In the genomic region with DNA sequence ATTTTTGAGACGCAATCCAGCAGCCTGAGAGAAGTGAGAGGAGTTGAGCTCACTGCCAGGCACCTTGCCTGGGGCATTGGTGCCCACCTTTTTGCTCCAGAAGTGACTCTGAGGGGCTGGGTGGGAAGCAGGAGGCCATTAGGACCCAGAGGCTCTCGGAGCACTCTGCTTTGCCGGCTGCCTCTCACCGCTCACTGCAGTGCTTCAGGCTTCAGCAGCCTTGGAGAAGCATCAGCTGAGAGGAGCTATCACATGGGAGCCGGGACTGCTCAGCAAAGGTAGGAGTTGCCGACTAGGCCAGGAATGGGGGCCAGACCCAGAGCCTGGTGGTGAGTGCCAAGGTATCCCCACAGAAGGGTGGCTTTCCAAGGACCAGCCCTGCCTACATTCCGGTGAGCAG, we compare ENCODE assay signal across 19 cellular contexts. TPM values are rescaled to one million over a fixed set of nuclear protein-coding genes. Genes with fewer than 3 reads are reported as not detected.
DNase-seq lines count a peak whose midpoint lies in the region; ATAC-seq and TF ChIP-seq lines count a peak whose summit lies in the region.
"Had no signal": no experiment of that assay in that cellular context is flagged by ENCODE, and none has a peak within 500 bp of the region (broad histone marks: within the 10 kb centered on the region; RNA-seq: fewer than 3 reads in every experiment).

A gene with protein sequence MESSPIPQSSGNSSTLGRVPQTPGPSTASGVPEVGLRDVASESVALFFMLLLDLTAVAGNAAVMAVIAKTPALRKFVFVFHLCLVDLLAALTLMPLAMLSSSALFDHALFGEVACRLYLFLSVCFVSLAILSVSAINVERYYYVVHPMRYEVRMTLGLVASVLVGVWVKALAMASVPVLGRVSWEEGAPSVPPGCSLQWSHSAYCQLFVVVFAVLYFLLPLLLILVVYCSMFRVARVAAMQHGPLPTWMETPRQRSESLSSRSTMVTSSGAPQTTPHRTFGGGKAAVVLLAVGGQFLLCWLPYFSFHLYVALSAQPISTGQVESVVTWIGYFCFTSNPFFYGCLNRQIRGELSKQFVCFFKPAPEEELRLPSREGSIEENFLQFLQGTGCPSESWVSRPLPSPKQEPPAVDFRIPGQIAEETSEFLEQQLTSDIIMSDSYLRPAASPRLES (plus strand): TSS at position 197 of the 400 bp plus-strand sequence. CDS start 3,151 bp downstream, outside the sequence.

- no peaks in the 10 kb centered on the region for H3K27me3 Mint-ChIP-seq in T-helper 17 cell
- H3K27me3 Mint-ChIP-seq: natural killer cell treated with Interleukin-12 subunit alpha and Interleukin-12 subunit beta and Interleukin-15 and Interleukin-18, amount 100 ng/mL, for 72 hours had no signal

- intact Hi-C loops in head of caudate nucleus (cut with DNase I), result loop anchor here (10.0 kb wide), 2 partner anchors 265 to 445 kb away; a partner anchor contains a TSS
- intact Hi-C loops in posterior cingulate gyrus (cut with DNase I), result loop anchor here (10.0 kb wide), 1 partner anchor 275 kb away; no protein-coding TSS in a partner anchor

- H3K4me1 Mint-ChIP-seq in T-helper 17 cell, result no peaks in the 10 kb centered on the region

- peaks cover 2% of the 10 kb centered on the region for H3K36me3 Mint-ChIP-seq in T-helper 17 cell (ENCODE audit: low read depth)
- H3K36me3 Mint-ChIP-seq: natural killer cell treated with Interleukin-12 subunit alpha and Interleukin-12 subunit beta and Interleukin-15 and Interleukin-18, amount 100 ng/mL, for 72 hours had no signal

- CTCF ChIA-PET in GM10248 (lab: Yijun Ruan, JAX), result interaction anchor here (1.4 to 26.3 kb wide), 6 partner anchors 7 to 472 kb away, joined by 3 to 1898 read pairs (median 26); a partner anchor contains a TSS

- POLR2A ChIA-PET in GM10248 (lab: Yijun Ruan, JAX), result no interaction called here

- ATAC-seq in T-helper 17 cell (no peak), HG02840 (IDR thresholded peaks at IDR 0.05; ENCODE audit: low FRiP score, unreplicated experiment) (no peak)
- ATAC-seq: natural killer cell treated with Interleukin-12 subunit alpha and Interleukin-12 subunit beta and Interleukin-15 and Interleukin-18, amount 100 ng/mL, for 72 hours; stimulated activated naive CD8-positive, alpha-beta T cell treated with anti-CD3 and anti-CD28 coated beads, Interleukin-15, Interleukin-2, amounts not matched to agents 100 U/mL and 50 U/mL, for 24 hours had no signal

- no peak for TF ChIP-seq CTCF in GM10248 (IDR thresholded peaks at IDR 0.05; ENCODE audit: control extremely low read depth, extremely low read depth, low read depth, missing control alignments)

- H3K9me3 ChIP-seq in T-helper 17 cell (ENCODE audit: control insufficient read depth, low read length, poor library complexity, severe bottlenecking), result no peaks in the 10 kb centered on the region
- H3K9me3 ChIP-seq: MG63 had no signal

- H3K27ac Mint-ChIP-seq in T-helper 17 cell, result peak within 1 kb of the TSS; percentile 39
- H3K27ac Mint-ChIP-seq: dendritic cell treated with granulocyte-macrophage colony-stimulating factor and Interleukin-4, amounts not matched to agents 40 ng/mL and 50 ng/mL, for 4 days; natural killer cell treated with Interleukin-12 subunit alpha and Interleukin-12 subunit beta and Interleukin-15 and Interleukin-18, amount 100 ng/mL, for 72 hours had no signal

- peak; percentile 5 for DNase-seq in DMS79 (lab: John Stamatoyannopoulos, UW)
- DNase-seq in T-helper 17 cell, result no peak
- DNase-seq in head of caudate nucleus, result peak; percentile 50 to 97 (median 81)
- DNase-seq in posterior cingulate gyrus, result peak in 8 of 10 donors; percentile 63 to 97 (median 80)
- no peak for DNase-seq in T1000 (lab: John Stamatoyannopoulos, UW)
- DNase-seq in GM10248 (ENCODE audit: extremely low spot score), result no peak
- no peak for DNase-seq in CD1c-positive myeloid dendritic cell (ENCODE audit: extremely low spot score)
- DNase-seq: erythroblast; mammary epithelial cell; MG63; NCI-H187; NCI-H524; stimulated activated naive CD8-positive, alpha-beta T cell treated with anti-CD3 and anti-CD28 coated beads, Interleukin-15, Interleukin-2, amounts not matched to agents 100 U/mL and 50 U/mL, for 24 hours had no signal

- H3K4me3 Mint-ChIP-seq in T-helper 17 cell, result no peak within 1 kb of the TSS
- H3K4me3 Mint-ChIP-seq: dendritic cell treated with granulocyte-macrophage colony-stimulating factor and Interleukin-4, amounts not matched to agents 40 ng/mL and 50 ng/mL, for 4 days; natural killer cell treated with Interleukin-12 subunit alpha and Interleukin-12 subunit beta and Interleukin-15 and Interleukin-18, amount 100 ng/mL, for 72 hours had no signal

RNA-seq across cellular contexts. Expression of the gene that starts here (rescaled TPM):
- total RNA-seq in T-helper 17 cell, result under 1 TPM; 0.20 to 0.65 TPM
- total RNA-seq: astrocyte; Daoy; HT1080; natural killer cell treated with Interleukin-12 subunit alpha and Interleukin-12 subunit beta and Interleukin-15 and Interleukin-18, amount 100 ng/mL, for 72 hours had no signal

Comparison
In these comparisons a context has a peak if more than half of its experiments do, and no peak if none do; other contexts are left out.
1. DNase-seq: peak in DMS79 (single experiment), head of caudate nucleus (42 of 42) and posterior cingulate gyrus (8 of 10); none in T-helper 17 cell (0 of 3), T1000 (single experiment), GM10248 (single experiment) and CD1c-positive myeloid dendritic cell (single experiment).